In genomic region chr16:86573646-86574508, GRCh38 we compare ENCODE assay signal across 1 cellular context.
TF ChIP-seq lines count a peak whose summit lies in the region.

No MANE protein-coding gene starts in this region.

TF ChIP-seq in WTC11, 78 proteins besides CTCF, POLR2A, EP300 and RAD21:
- TF ChIP-seq SOX15 (CRISPR knock-in tag; IDR thresholded peaks at IDR 0.05) (no peak), RELA (CRISPR knock-in tag; IDR thresholded peaks at IDR 0.05; ENCODE audit: borderline replicate concordance) (no peak), NR1H2 (CRISPR knock-in tag; IDR thresholded peaks at IDR 0.05) (no peak), ZNF425 (CRISPR knock-in tag; conservative IDR thresholded peaks at IDR 0.05) (no peak), ZNF317 (CRISPR knock-in tag; IDR thresholded peaks at IDR 0.05; ENCODE audit: borderline replicate concordance, low read depth) (no peak), ARID4B (CRISPR knock-in tag; IDR thresholded peaks at IDR 0.05; ENCODE audit: borderline replicate concordance) (no peak), NFATC4 (CRISPR knock-in tag; IDR thresholded peaks at IDR 0.05) (no peak)
